27 cellular contexts compared by ENCODE assay signal in the genomic region with DNA sequence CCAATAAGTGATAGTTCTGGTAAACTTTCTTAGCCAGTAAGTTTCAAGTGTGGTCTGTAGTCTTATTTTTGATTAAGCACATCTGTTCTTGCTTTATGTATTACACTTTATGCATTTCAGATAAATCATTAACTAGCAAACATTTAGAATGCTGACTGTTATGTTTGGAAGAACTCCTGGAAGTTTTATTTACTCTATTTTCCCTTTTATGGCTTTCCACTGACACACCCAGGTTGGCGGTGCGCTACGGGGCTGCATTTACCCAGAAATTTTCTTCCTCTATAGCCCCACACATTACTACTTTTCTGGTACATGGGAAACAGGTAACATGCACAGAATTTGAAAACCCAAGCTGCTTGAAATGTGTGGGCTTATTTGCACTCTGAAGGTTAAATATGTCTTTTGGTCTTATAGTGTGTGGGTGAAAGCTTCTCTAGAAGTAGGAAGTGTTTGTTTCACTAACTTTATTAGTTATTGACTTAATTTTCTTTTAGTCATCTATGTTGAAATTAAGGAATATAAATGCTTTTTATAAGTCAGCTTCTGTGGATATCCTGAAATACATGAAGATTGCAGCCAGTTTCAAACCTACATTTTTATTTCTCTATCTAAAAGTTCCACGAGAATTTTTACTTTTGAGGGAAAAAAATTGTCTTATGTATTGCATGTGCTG.
DNase-seq lines count a peak whose midpoint lies in the region; ATAC-seq, FAIRE-seq and TF ChIP-seq lines count a peak whose summit lies in the region.
"Had no signal": no experiment of that assay in that cellular context is flagged by ENCODE, and none has a peak within 500 bp of the region (broad histone marks: within the 10 kb centered on the region; RNA-seq: fewer than 3 reads in every experiment).

No MANE protein-coding gene starts in this region.

- in situ Hi-C loops in GM12878 (cut with MboI) = no loop called here

- TF ChIP-seq POLR2A in GM12878 (IDR thresholded peaks at IDR 0.05; ENCODE audit: low read depth, low read length) (no peak), prostate gland (IDR thresholded peaks at IDR 0.05) (no peak)

- no peak overlapping the region for H3K27ac ChIP-seq in GM12878 (ENCODE audit: control insufficient read depth, insufficient read depth)
- no peak overlapping the region for H3K27ac ChIP-seq in prostate gland
- H3K27ac ChIP-seq: ascending aorta, parathyroid adenoma, sigmoid colon had no signal

- SMC1A ChIA-PET in GM12878 (lab: Charles Lee; ENCODE audit: uncharacterized antibody, unreplicated experiment) = interaction anchor here (0.5 to 0.9 kb wide), 2 partner anchors 39 to 170 kb away, joined by 3 read pairs; no protein-coding TSS in a partner anchor

- no peaks in the 10 kb centered on the region for H3K79me2 ChIP-seq in GM12878 (ENCODE audit: control insufficient read depth, insufficient read depth, low read length)
- H3K79me2 ChIP-seq: parathyroid adenoma had no signal

- no peak overlapping the region for H3K4me3 ChIP-seq in GM12878
- no peak overlapping the region for H3K4me3 ChIP-seq in prostate gland
- H3K4me3 ChIP-seq: ascending aorta, sigmoid colon had no signal

- RAD21 ChIA-PET in GM12878 (lab: Charles Lee; ENCODE audit: unreplicated experiment) = no interaction called here

- DNase-seq in GM10248 (ENCODE audit: extremely low spot score) = peak; percentile 10
- no peak for DNase-seq in GM12878 (ENCODE audit: low read depth, low spot score)
- DNase-seq in left kidney (ENCODE audit: low read depth, low spot score) = peak; percentile 18
- peak; percentile 40 for DNase-seq in prostate gland (ENCODE audit: low spot score)
- no peak for DNase-seq in NK-92 treated with Interleukin-12 subunit alpha and Interleukin-12 subunit beta, amount 100 ng/mL, for 24 hours (lab: John Stamatoyannopoulos, UW)
- DNase-seq in Ammon's horn (ENCODE audit: low spot score) = no peak
- no peak for DNase-seq in SKM-1 treated with dmso at 0.1 percent for 144 hours (lab: John Stamatoyannopoulos, UW; ENCODE audit: unreplicated experiment)
- DNase-seq: activated T-cell treated with anti-CD3 and anti-CD28 coated beads, Interleukin-2, amount 50 U/mL, for 72 hours; CD4-positive, CD25-positive, alpha-beta regulatory T cell; DMS 273 treated with DMSO at 0.1 percent for 48 hours; Kasumi-1; natural killer cell; NCI-H1048; NCI-H1930; NCI-H2227 treated with DMSO at 0.1 percent for 48 hours; NCI-H748 treated with DMSO at 0.1 percent for 48 hours; OCI-M1; sigmoid colon; substantia nigra; T-cell had no signal

- peaks cover 3 to 9% of the 10 kb centered on the region in 2 experiments for H3K36me3 ChIP-seq in GM12878 (ENCODE audit: control insufficient read depth in 2 of 2, insufficient read depth in 2 of 2, low read length in 1 of 2)
- H3K36me3 ChIP-seq in prostate gland = no peaks in the 10 kb centered on the region

- no peaks in the 10 kb centered on the region for H3K4me1 ChIP-seq in GM12878 (ENCODE audit: control insufficient read depth, insufficient read depth, low read length)
- H3K4me1 ChIP-seq in prostate gland (replicated peaks) = peaks cover 2% of the 10 kb centered on the region
- H3K4me1 ChIP-seq: ascending aorta, parathyroid adenoma, sigmoid colon had no signal

- no TSS peak for BruUV-seq in GM12878 (replicated peaks; lab: Mats Ljungman, UMichigan)

- ATAC-seq in GM12878 (no peak), GM21717 (IDR thresholded peaks at IDR 0.05; ENCODE audit: unreplicated experiment) (no peak)
- ATAC-seq: activated T-cell treated with anti-CD3 and anti-CD28 coated beads, Interleukin-2, amount 50 U/mL, for 72 hours; natural killer cell; Right ventricle myocardium inferior; T-cell had no signal

- FAIRE-seq in GM12878 (lab: Jason Lieb, UNC) = no peak
- FAIRE-seq: G401.6, TTC549, urothelium cell line had no signal

- POLR2A ChIA-PET in GM10248 (lab: Yijun Ruan, JAX) = no interaction called here
- POLR2A ChIA-PET in GM12878 (lab: Charles Lee) = no interaction called here

- TF ChIP-seq EP300 in GM12878 (IDR thresholded peaks at IDR 0.05; ENCODE audit: borderline replicate concordance in 1 of 2, control insufficient read depth in 1 of 2, low read depth in 2 of 2, low read length in 2 of 2) = no peak

- H4K20me1 ChIP-seq in GM12878 (ENCODE audit: control insufficient read depth, insufficient read depth) = no peaks in the 10 kb centered on the region

- H3K9me3 ChIP-seq in GM12878 (replicated peaks; ENCODE audit: control insufficient read depth, insufficient read depth, low read length) = no peaks in the 10 kb centered on the region
- H3K9me3 ChIP-seq in prostate gland = no peaks in the 10 kb centered on the region
- H3K9me3 ChIP-seq: ascending aorta, sigmoid colon had no signal

- TF ChIP-seq RAD21 in GM12878 (IDR thresholded peaks at IDR 0.05; ENCODE audit: insufficient read depth, low read depth, low read length) = no peak

- CTCF ChIA-PET in GM10248 (lab: Yijun Ruan, JAX) = no interaction called here
- CTCF ChIA-PET in GM12878 (lab: Yijun Ruan, JAX) = no interaction called here

- WGBS in GM12878 (ENCODE audit: insufficient coverage, insufficient replicate concordance, low lambda C conversion rate, missing lambda C conversion rate) = 100% methylated on average over 4 of the region's 4 CpGs
- 43% methylated on average over 4 of the region's 4 CpGs for WGBS in prostate gland

- intact Hi-C loops in GM12878 (cut with micrococcal nuclease; ENCODE audit: unreplicated experiment) (no loop called here), prostate gland (cut with DNase I) (no loop called here)

- H3K9ac ChIP-seq in GM12878 (ENCODE audit: control insufficient read depth, insufficient read depth, low read length) = no peak overlapping the region
- H3K9ac ChIP-seq: parathyroid adenoma had no signal

- no peak overlapping the region for H3K4me2 ChIP-seq in GM12878 (ENCODE audit: control insufficient read depth, insufficient read depth)

- no peaks in the 10 kb centered on the region for H3K27me3 ChIP-seq in GM12878 (replicated peaks in 1 of 2; ENCODE audit: control insufficient read depth in 2 of 2, insufficient read depth in 2 of 2, low read length in 1 of 2)
- no peaks in the 10 kb centered on the region for H3K27me3 ChIP-seq in prostate gland (replicated peaks; ENCODE audit: insufficient read depth)
- H3K27me3 ChIP-seq: ascending aorta, sigmoid colon had no signal

- TF ChIP-seq CTCF in GM10248 (IDR thresholded peaks at IDR 0.05; ENCODE audit: control extremely low read depth, extremely low read depth, low read depth, missing control alignments) = no peak
- no peak for TF ChIP-seq CTCF in GM12878 (IDR thresholded peaks at IDR 0.05 in 2 of 3, conservative IDR thresholded peaks at IDR 0.05 in 1 of 3; ENCODE audit: control insufficient read depth in 2 of 3, extremely low read depth in 1 of 3, insufficient read depth in 1 of 3, low read depth in 3 of 3, low read length in 3 of 3)
- TF ChIP-seq CTCF in prostate gland (IDR thresholded peaks at IDR 0.05) = no peak

- H2AFZ ChIP-seq in GM12878 (ENCODE audit: control insufficient read depth, low read depth, low read length) = no peak overlapping the region
- H2AFZ ChIP-seq: parathyroid adenoma had no signal

TF ChIP-seq in GM12878, 131 proteins besides CTCF, POLR2A, EP300 and RAD21:
- TF ChIP-seq SREBF2 (IDR thresholded peaks at IDR 0.05; ENCODE audit: low read length) (no peak), ZNF384 (IDR thresholded peaks at IDR 0.05; ENCODE audit: borderline replicate concordance, low read depth, low read length) (0 out of 2 replicates have a peak, but pooled peaks have one; percentile 13), MEF2B (IDR thresholded peaks at IDR 0.05; ENCODE audit: partially characterized antibody, poor library complexity, severe bottlenecking) (peak; percentile 41), FOXM1 (IDR thresholded peaks at IDR 0.05; ENCODE audit: low read depth, low read length) (no peak), ZBTB40 (IDR thresholded peaks at IDR 0.05; ENCODE audit: borderline replicate concordance) (peak; percentile 87)

Comparison
In these comparisons a context has a peak if more than half of its experiments do, and no peak if none do; other contexts are left out.
1. DNase-seq: peak in GM10248 (single experiment), left kidney (single experiment) and prostate gland (single experiment); none in GM12878 (single experiment), NK-92 treated with Interleukin-12 subunit alpha and Interleukin-12 subunit beta, amount 100 ng/mL, for 24 hours (single experiment), Ammon's horn (single experiment) and SKM-1 treated with dmso at 0.1 percent for 144 hours (single experiment).